Comparison of ENCODE assay signal across 15 cellular contexts in genomic region chr10:109913351-109913902, GRCh38. TPM values are rescaled to one million over a fixed set of nuclear protein-coding genes. Genes with fewer than 3 reads are reported as not detected.
DNase-seq lines count a peak whose midpoint lies in the region; ATAC-seq and TF ChIP-seq lines count a peak whose summit lies in the region.
"Had no signal": no experiment of that assay in that cellular context is flagged by ENCODE, and none has a peak within 500 bp of the region (broad histone marks: within the 10 kb centered on the region; RNA-seq: fewer than 3 reads in every experiment).

No MANE protein-coding gene starts in this region.

- H3K4me3 ChIP-seq in GM23248, result no peak overlapping the region
- H3K4me3 ChIP-seq in osteoblast (ENCODE audit: insufficient read depth, low read length), result no peak overlapping the region
- H3K4me3 ChIP-seq: adrenal gland; BLaER1 treated with 17β-estradiol and CSF1 and Interleukin-3, amounts not matched to agents 10 nM and 100 nM had no signal

- intact Hi-C loops in CD14-positive monocyte (cut with micrococcal nuclease), result no loop called here

- no peak overlapping the region for H3K9ac ChIP-seq in GM23248
- H3K9ac ChIP-seq: BLaER1 treated with 17β-estradiol and CSF1 and Interleukin-3, amounts not matched to agents 10 nM and 100 nM had no signal

- H2AFZ ChIP-seq in GM23248 (no peak overlapping the region), osteoblast (ENCODE audit: low read length) (no peak overlapping the region)

- no peaks in the 10 kb centered on the region for H3K9me2 ChIP-seq in GM23248 (ENCODE audit: insufficient read depth)

- no peaks in the 10 kb centered on the region for H3K9me3 Mint-ChIP-seq in central memory CD8-positive, alpha-beta T cell
- H3K9me3 Mint-ChIP-seq in progenitor cell of endocrine pancreas (ENCODE audit: low read depth), result peaks cover 3% of the 10 kb centered on the region
- H3K9me3 Mint-ChIP-seq in CD14-positive monocyte, result peaks cover 0 to 5% (median 0%) of the 10 kb centered on the region in 7 donors

- H3K27me3 ChIP-seq in GM23248 (replicated peaks; ENCODE audit: insufficient read depth) (no peaks in the 10 kb centered on the region), osteoblast (ENCODE audit: insufficient read depth, low read length) (no peaks in the 10 kb centered on the region)
- H3K27me3 ChIP-seq: adrenal gland; BLaER1 treated with 17β-estradiol and CSF1 and Interleukin-3, amounts not matched to agents 10 nM and 100 nM had no signal

- H4K20me1 ChIP-seq in GM23248 (ENCODE audit: insufficient read depth) (peaks cover 14% of the 10 kb centered on the region; the same call in 1 of the 2 replicates), osteoblast (ENCODE audit: insufficient read depth, low read length) (peaks cover 11% of the 10 kb centered on the region)

- H3F3A ChIP-seq in GM23248 (ENCODE audit: insufficient read depth), result peaks cover 33% of the 10 kb centered on the region

- no peak for DNase-seq in GM23248
- peak; percentile 42 to 84 for DNase-seq in NCI-H524 (lab: John Stamatoyannopoulos, UW)
- DNase-seq in central memory CD8-positive, alpha-beta T cell (ENCODE audit: low spot score in 2 of 2), result no peak
- no peak for DNase-seq in osteoblast (ENCODE audit: insufficient read length, low spot score, missing footprints)
- no peak for DNase-seq in progenitor cell of endocrine pancreas (ENCODE audit: low spot score, unreplicated experiment)
- no peak for DNase-seq in CD14-positive monocyte (ENCODE audit: low spot score)
- DNase-seq: adrenal gland, foreskin melanocyte, GOT3, MM.1S, NCI-H345, WERI-Rb-1 had no signal

- H3K4me2 ChIP-seq in GM23248 (ENCODE audit: unreplicated experiment) (no peak overlapping the region), osteoblast (ENCODE audit: insufficient read depth, low read length) (no peak overlapping the region)

- H3K27ac ChIP-seq in GM23248, result peak overlapping the region; percentile 51
- peak overlapping the region; percentile 49 for H3K27ac ChIP-seq in osteoblast (ENCODE audit: low read depth, low read length)
- H3K27ac ChIP-seq: adrenal gland; BLaER1 treated with 17β-estradiol and CSF1 and Interleukin-3, amounts not matched to agents 10 nM and 100 nM; WERI-Rb-1 had no signal

- H3K9me3 ChIP-seq in GM23248 (ENCODE audit: low read depth) (no peaks in the 10 kb centered on the region), osteoblast (ENCODE audit: low read depth, low read length) (no peaks in the 10 kb centered on the region)
- H3K9me3 ChIP-seq: adrenal gland had no signal

- TF ChIP-seq CTCF in osteoblast (IDR thresholded peaks at IDR 0.05; ENCODE audit: extremely low read depth, low read depth, low read length), result no peak
- TF ChIP-seq CTCF in progenitor cell of endocrine pancreas (IDR thresholded peaks at IDR 0.05; ENCODE audit: unreplicated experiment), result no peak
- no peak for TF ChIP-seq CTCF in CD14-positive monocyte (IDR thresholded peaks at IDR 0.05)

- H3K4me3 Mint-ChIP-seq in central memory CD8-positive, alpha-beta T cell, result peak overlapping the region; percentile 3
- H3K4me3 Mint-ChIP-seq in progenitor cell of endocrine pancreas (ENCODE audit: low read depth) (no peak overlapping the region), CD14-positive monocyte (no peak overlapping the region)

- in situ Hi-C loops in GM23248 (cut with MboI), result no loop called here

- H3K36me3 ChIP-seq in GM23248 (ENCODE audit: low read depth) (no peaks in the 10 kb centered on the region), osteoblast (ENCODE audit: insufficient read depth, low read length) (peaks cover 9% of the 10 kb centered on the region)
- H3K36me3 ChIP-seq: adrenal gland had no signal

- WGBS in GM23248 (ENCODE audit: low coverage in 1 of 2, low lambda C conversion rate in 2 of 2, missing lambda C conversion rate in 2 of 2), 2 experiments, result 71 to 79% methylated on average over 4 of the region's 4 CpGs

- peaks cover 89% of the 10 kb centered on the region for H3K79me2 ChIP-seq in GM23248 (ENCODE audit: insufficient read depth)
- peaks cover 79% of the 10 kb centered on the region for H3K79me2 ChIP-seq in osteoblast (ENCODE audit: insufficient read depth, low read length)

- no peak overlapping the region for H3K27ac Mint-ChIP-seq in central memory CD8-positive, alpha-beta T cell (ENCODE audit: low read depth)
- no peak overlapping the region for H3K27ac Mint-ChIP-seq in progenitor cell of endocrine pancreas
- H3K27ac Mint-ChIP-seq in CD14-positive monocyte, result peak overlapping the region in 1 of 7 donors; percentile 56

- peaks cover 72% of the 10 kb centered on the region for H3K4me1 Mint-ChIP-seq in central memory CD8-positive, alpha-beta T cell
- H3K4me1 Mint-ChIP-seq in progenitor cell of endocrine pancreas (ENCODE audit: low read depth) (peaks cover 18% of the 10 kb centered on the region), CD14-positive monocyte (peaks cover 67% of the 10 kb centered on the region)

- H3K36me3 Mint-ChIP-seq in central memory CD8-positive, alpha-beta T cell (ENCODE audit: insufficient read depth), result peaks cover 4% of the 10 kb centered on the region
- H3K36me3 Mint-ChIP-seq in progenitor cell of endocrine pancreas (ENCODE audit: insufficient read depth) (peaks cover 19% of the 10 kb centered on the region), CD14-positive monocyte (peaks cover 40 to 46% of the 10 kb centered on the region in 2 donors)

- H3K4me1 ChIP-seq in GM23248 (ENCODE audit: insufficient read depth) (peaks cover 28% of the 10 kb centered on the region), osteoblast (ENCODE audit: insufficient read depth, low read length) (peaks cover 28% of the 10 kb centered on the region)

- ATAC-seq in central memory CD8-positive, alpha-beta T cell (replicated peaks; ENCODE audit: extremely low read depth, poor library complexity, severe bottlenecking), result no peak
- ATAC-seq in GM18498 (IDR thresholded peaks at IDR 0.05; ENCODE audit: unreplicated experiment) (no peak), HG03378 (IDR thresholded peaks at IDR 0.05; ENCODE audit: unreplicated experiment) (no peak)

- no peaks in the 10 kb centered on the region for H3K27me3 Mint-ChIP-seq in central memory CD8-positive, alpha-beta T cell
- H3K27me3 Mint-ChIP-seq in progenitor cell of endocrine pancreas (no peaks in the 10 kb centered on the region), CD14-positive monocyte (ENCODE audit: low read depth in 3 of 3) (peaks cover 0 to 1% (median 0%) of the 10 kb centered on the region in 3 donors)

RNA-seq across cellular contexts. Expression of gene XPNPEP1, which starts 9.9 kb away (rescaled TPM):
- total RNA-seq in GM23248 (2014; rRNA removed; shearing (Covaris generic)), result 108 and 115 TPM in 2 replicates
- polyA plus RNA-seq in GM23248 (2016; fragmentation: Nextera tagmentation; extraction: Ambion mirVana) (48.1 and 48.2 TPM in 2 replicates), CD14-positive monocyte (10 to 100 TPM; 32.1 to 38.4 TPM)
- total RNA-seq in osteoblast (123 and 140 TPM in 2 replicates), progenitor cell of endocrine pancreas (40.0 and 66.8 TPM in 2 replicates)

Comparison
In these comparisons a context has a peak if more than half of its experiments do, and no peak if none do; other contexts are left out.
1. DNase-seq: peak in NCI-H524 (2 of 2); none in GM23248 (single experiment), central memory CD8-positive, alpha-beta T cell (0 of 2), osteoblast (single experiment), progenitor cell of endocrine pancreas (single experiment) and CD14-positive monocyte (single experiment).